ENCODE assay signal across 8 cellular contexts in the genomic region with DNA sequence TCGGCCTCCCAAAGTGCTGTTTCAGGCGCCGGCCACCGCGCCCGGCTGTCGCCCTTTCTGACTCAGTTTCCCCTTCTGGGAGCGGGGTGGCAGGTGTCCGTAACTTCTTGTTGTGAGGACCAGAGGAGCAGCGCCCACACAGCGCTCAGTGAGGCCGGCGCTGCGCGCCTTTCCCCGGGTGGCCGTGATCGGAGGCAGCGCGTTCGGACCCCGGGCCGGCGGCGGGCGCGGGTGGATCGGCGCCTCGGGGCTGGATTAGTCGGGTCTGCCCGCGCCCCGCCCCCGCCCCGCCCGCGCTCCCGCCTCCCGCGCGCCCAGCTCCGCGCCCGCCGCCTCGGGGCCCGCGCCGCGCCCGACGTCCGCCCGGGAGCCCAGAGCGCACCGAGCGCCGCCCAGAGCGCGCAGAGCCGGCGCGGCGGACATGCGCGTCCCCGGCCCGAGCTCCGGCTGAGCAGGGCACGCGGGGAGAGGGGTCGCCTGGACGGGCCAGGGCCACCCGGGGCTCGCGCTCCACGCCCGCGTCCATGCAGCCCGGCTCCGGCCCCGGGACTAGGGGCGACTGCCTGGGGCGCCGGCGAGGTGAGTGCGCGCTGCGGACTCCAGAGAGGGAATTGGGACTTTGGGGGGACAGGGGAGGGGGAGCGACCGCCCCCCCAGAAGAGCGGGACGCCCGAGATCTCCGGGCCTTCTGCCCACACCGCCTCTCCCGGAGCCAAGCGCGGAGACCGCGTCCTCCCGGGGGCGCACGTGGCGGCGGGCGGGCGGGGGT. TPM values are rescaled to one million over a fixed set of nuclear protein-coding genes. Genes with fewer than 3 reads are reported as not detected.
DNase-seq lines count a peak whose midpoint lies in the region; TF ChIP-seq lines count a peak whose summit lies in the region.

No MANE protein-coding gene starts in this region.

- 2% methylated on average over 16 of the region's 109 CpGs for WGBS in mammary epithelial cell (ENCODE audit: low coverage, missing lambda C conversion rate)

- H3K4me3 ChIP-seq in mammary epithelial cell (replicated peaks in 1 of 3; ENCODE audit: insufficient read depth in 1 of 3, low read depth in 2 of 3, low read length in 3 of 3), result peak overlapping the region; percentile 42 to 66 (median 63)

- no peak overlapping the region for H3K27ac ChIP-seq in mammary epithelial cell (ENCODE audit: insufficient read depth, low read depth, low read length)

- no peak for TF ChIP-seq CTCF in mammary epithelial cell (conservative IDR thresholded peaks at IDR 0.05 in 1 of 2, IDR thresholded peaks at IDR 0.05 in 1 of 2; ENCODE audit: extremely low read depth in 1 of 2, insufficient read depth in 1 of 2, low read depth in 1 of 2, low read length in 2 of 2)

- peak; percentile 85 for DNase-seq in DMS 273 (lab: John Stamatoyannopoulos, UW; ENCODE audit: unreplicated experiment)
- no peak for DNase-seq in DMS 273 treated with DMSO at 0.1 percent for 48 hours (lab: John Stamatoyannopoulos, UW)
- DNase-seq in LHCN-M2 (ENCODE audit: low read depth), result peak; percentile 19
- DNase-seq in SK-MEL-5 (ENCODE audit: low read depth, low spot score), result peak; percentile 52
- DNase-seq in mammary epithelial cell, result peak; percentile 40
- peak; percentile 80 for DNase-seq in islet precursor cell
- peak in 2 of 3 donors; percentile 14 to 35 for DNase-seq in stimulated activated CD4-positive, alpha-beta T cell treated with anti-CD3 and anti-CD28 coated beads, Interleukin-12 subunit alpha, Interleukin-12 subunit beta, amount 100 ng/mL, for 48 hours (ENCODE audit: low read depth in 2 of 3, low spot score in 1 of 3)
- DNase-seq in SKM-1 treated with dmso at 0.1 percent for 144 hours (lab: John Stamatoyannopoulos, UW; ENCODE audit: unreplicated experiment), result no peak

- intact Hi-C loops in mammary epithelial cell (cut with micrococcal nuclease), result loop anchor here (1.0 to 5.0 kb wide), 4 partner anchors 36 to 405 kb away; a partner anchor contains a TSS

- no peaks in the 10 kb centered on the region for H4K20me1 ChIP-seq in mammary epithelial cell (ENCODE audit: insufficient read depth, low read length)

- no TSS peak for BruUV-seq in mammary epithelial cell (replicated peaks; lab: Mats Ljungman, UMichigan)

- dilution Hi-C loops in mammary epithelial cell (cut with HindIII; ENCODE audit: low sequenced_read_pairs), result loop anchor here (5.0 kb wide), 1 partner anchor 42 kb away; no protein-coding TSS in a partner anchor

- peaks cover 12% of the 10 kb centered on the region for H3K4me1 ChIP-seq in mammary epithelial cell (ENCODE audit: insufficient read depth, low read length)

- no peaks in the 10 kb centered on the region for H3K27me3 ChIP-seq in mammary epithelial cell (ENCODE audit: insufficient read depth, low read length)

- no peaks in the 10 kb centered on the region for H3K36me3 ChIP-seq in mammary epithelial cell (ENCODE audit: insufficient read depth, low read length)

- H3K9me3 ChIP-seq in mammary epithelial cell (replicated peaks; ENCODE audit: insufficient read depth, low read length), result no peaks in the 10 kb centered on the region

- in situ Hi-C loops in SK-MEL-5 (cut with HindIII; ENCODE audit: low pct_unique_long_range_greater_than_20kb, low sequenced_read_pairs) (no loop called here), mammary epithelial cell (cut with MboI; ENCODE audit: low sequenced_read_pairs in 2 of 2) (no loop called here)

- H2AFZ ChIP-seq in mammary epithelial cell (ENCODE audit: low read depth, low read length), result peak overlapping the region; percentile 47

- peak overlapping the region; percentile 91 for H3K4me2 ChIP-seq in mammary epithelial cell (ENCODE audit: insufficient read depth, low read depth, low read length)

- H3K79me2 ChIP-seq in mammary epithelial cell (ENCODE audit: insufficient read depth, low read length), result peaks cover 37% of the 10 kb centered on the region

- CTCF ChIA-PET in mammary epithelial cell (lab: Charles Lee; ENCODE audit: low non-redundant PET), result interaction anchor here (0.6 kb wide), 1 partner anchor 131 kb away, joined by 4 read pairs; no protein-coding TSS in a partner anchor

- H3K9ac ChIP-seq in mammary epithelial cell (ENCODE audit: insufficient read depth, low read length), result no peak overlapping the region

RNA-seq across cellular contexts. Expression of a gene that starts 50.5 kb away (rescaled TPM):
- not detected in 2 replicates for total RNA-seq in LHCN-M2 (2014; rRNA removed)
- polyA plus RNA-seq in LHCN-M2 (2012), result not detected
- not detected in 2 replicates for total RNA-seq in SK-MEL-5 (2014; rRNA removed; shearing (Covaris generic))
- not detected in 2 replicates for polyA plus RNA-seq in SK-MEL-5 (2015; cell fraction: cytosol; rRNA removed)
- not detected in 2 replicates for polyA plus RNA-seq in SK-MEL-5 (2015; cell fraction: nucleus; rRNA removed)
- total RNA-seq in mammary epithelial cell, result not detected
- not detected for polyA plus RNA-seq in mammary epithelial cell
- not detected for polyA minus RNA-seq in mammary epithelial cell

RNA-seq across cellular contexts. Expression of a gene that starts 58.7 kb away (rescaled TPM):
- total RNA-seq in LHCN-M2 (2014; rRNA removed), result not detected in 2 replicates
- 0.05 TPM for polyA plus RNA-seq in LHCN-M2 (2012)
- total RNA-seq in SK-MEL-5 (2014; rRNA removed; shearing (Covaris generic)), result not detected in 2 replicates
- polyA plus RNA-seq in SK-MEL-5 (2015; cell fraction: cytosol; rRNA removed), result not detected in 2 replicates
- not detected in 2 replicates for polyA plus RNA-seq in SK-MEL-5 (2015; cell fraction: nucleus; rRNA removed)
- total RNA-seq in mammary epithelial cell, result not detected
- polyA plus RNA-seq in mammary epithelial cell, result not detected
- not detected for polyA minus RNA-seq in mammary epithelial cell

Comparison
In these comparisons a context has a peak if more than half of its experiments do, and no peak if none do; other contexts are left out.
1. DNase-seq: peak in DMS 273 (single experiment), LHCN-M2 (single experiment), SK-MEL-5 (single experiment), mammary epithelial cell (single experiment), islet precursor cell (single experiment) and stimulated activated CD4-positive, alpha-beta T cell treated with anti-CD3 and anti-CD28 coated beads, Interleukin-12 subunit alpha, Interleukin-12 subunit beta, amount 100 ng/mL, for 48 hours (2 of 3); none in DMS 273 treated with DMSO at 0.1 percent for 48 hours (single experiment) and SKM-1 treated with dmso at 0.1 percent for 144 hours (single experiment).